In the genomic region with DNA sequence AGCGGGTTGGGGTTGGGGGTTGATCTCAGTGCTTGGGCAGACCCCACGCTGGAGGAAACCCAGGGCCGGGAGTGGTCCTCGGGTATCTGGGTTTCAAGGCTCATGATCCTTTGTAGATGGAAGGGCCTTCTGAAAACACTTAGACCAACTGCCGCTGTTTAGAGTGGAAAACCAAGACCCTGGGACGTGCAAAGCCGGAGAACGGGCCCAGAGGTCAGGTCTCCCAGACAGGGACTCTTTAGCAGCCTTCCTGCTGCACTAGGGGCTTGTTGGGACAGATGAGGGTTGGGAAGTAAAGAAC, we compare ENCODE assay signal across 1 cellular context.
TF ChIP-seq lines count a peak whose summit lies in the region.

No MANE protein-coding gene starts in this region.

TF ChIP-seq in HCT116, 20 proteins besides CTCF, POLR2A, EP300 and RAD21:
- TF ChIP-seq, protein P1, sequence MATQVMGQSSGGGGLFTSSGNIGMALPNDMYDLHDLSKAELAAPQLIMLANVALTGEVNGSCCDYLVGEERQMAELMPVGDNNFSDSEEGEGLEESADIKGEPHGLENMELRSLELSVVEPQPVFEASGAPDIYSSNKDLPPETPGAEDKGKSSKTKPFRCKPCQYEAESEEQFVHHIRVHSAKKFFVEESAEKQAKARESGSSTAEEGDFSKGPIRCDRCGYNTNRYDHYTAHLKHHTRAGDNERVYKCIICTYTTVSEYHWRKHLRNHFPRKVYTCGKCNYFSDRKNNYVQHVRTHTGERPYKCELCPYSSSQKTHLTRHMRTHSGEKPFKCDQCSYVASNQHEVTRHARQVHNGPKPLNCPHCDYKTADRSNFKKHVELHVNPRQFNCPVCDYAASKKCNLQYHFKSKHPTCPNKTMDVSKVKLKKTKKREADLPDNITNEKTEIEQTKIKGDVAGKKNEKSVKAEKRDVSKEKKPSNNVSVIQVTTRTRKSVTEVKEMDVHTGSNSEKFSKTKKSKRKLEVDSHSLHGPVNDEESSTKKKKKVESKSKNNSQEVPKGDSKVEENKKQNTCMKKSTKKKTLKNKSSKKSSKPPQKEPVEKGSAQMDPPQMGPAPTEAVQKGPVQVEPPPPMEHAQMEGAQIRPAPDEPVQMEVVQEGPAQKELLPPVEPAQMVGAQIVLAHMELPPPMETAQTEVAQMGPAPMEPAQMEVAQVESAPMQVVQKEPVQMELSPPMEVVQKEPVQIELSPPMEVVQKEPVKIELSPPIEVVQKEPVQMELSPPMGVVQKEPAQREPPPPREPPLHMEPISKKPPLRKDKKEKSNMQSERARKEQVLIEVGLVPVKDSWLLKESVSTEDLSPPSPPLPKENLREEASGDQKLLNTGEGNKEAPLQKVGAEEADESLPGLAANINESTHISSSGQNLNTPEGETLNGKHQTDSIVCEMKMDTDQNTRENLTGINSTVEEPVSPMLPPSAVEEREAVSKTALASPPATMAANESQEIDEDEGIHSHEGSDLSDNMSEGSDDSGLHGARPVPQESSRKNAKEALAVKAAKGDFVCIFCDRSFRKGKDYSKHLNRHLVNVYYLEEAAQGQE (IDR thresholded peaks at IDR 0.05; ENCODE audit: low read depth): no peak
- TF ChIP-seq TCF7L2 (IDR thresholded peaks at IDR 0.05; ENCODE audit: borderline replicate concordance, extremely low read depth, insufficient read depth, insufficient read length) (no peak), JUND (IDR thresholded peaks at IDR 0.05) (no peak), SP1 (IDR thresholded peaks at IDR 0.05; ENCODE audit: low read depth) (no peak), EGR1 (IDR thresholded peaks at IDR 0.05; ENCODE audit: low read depth) (no peak), POLR2AphosphoS5 (IDR thresholded peaks at IDR 0.05; ENCODE audit: low read depth, low read length) (no peak), ZNF274 (IDR thresholded peaks at IDR 0.05; ENCODE audit: low read depth, low read length) (no peak), ZFX (IDR thresholded peaks at IDR 0.05) (no peak), FOSL1 (IDR thresholded peaks at IDR 0.05; ENCODE audit: low read depth) (no peak), CEBPB (IDR thresholded peaks at IDR 0.05; ENCODE audit: low read depth) (no peak), ELF1 (IDR thresholded peaks at IDR 0.05; ENCODE audit: borderline replicate concordance, low read depth) (no peak), CBX3 (IDR thresholded peaks at IDR 0.05; ENCODE audit: low read depth) (no peak), SRF (IDR thresholded peaks at IDR 0.05; ENCODE audit: low read depth) (no peak)
- TF ChIP-seq, protein P2, sequence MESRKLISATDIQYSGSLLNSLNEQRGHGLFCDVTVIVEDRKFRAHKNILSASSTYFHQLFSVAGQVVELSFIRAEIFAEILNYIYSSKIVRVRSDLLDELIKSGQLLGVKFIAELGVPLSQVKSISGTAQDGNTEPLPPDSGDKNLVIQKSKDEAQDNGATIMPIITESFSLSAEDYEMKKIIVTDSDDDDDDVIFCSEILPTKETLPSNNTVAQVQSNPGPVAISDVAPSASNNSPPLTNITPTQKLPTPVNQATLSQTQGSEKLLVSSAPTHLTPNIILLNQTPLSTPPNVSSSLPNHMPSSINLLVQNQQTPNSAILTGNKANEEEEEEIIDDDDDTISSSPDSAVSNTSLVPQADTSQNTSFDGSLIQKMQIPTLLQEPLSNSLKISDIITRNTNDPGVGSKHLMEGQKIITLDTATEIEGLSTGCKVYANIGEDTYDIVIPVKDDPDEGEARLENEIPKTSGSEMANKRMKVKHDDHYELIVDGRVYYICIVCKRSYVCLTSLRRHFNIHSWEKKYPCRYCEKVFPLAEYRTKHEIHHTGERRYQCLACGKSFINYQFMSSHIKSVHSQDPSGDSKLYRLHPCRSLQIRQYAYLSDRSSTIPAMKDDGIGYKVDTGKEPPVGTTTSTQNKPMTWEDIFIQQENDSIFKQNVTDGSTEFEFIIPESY (IDR thresholded peaks at IDR 0.05; ENCODE audit: extremely low read depth, insufficient replicate concordance, low read length): no peak
- TF ChIP-seq, protein P3, sequence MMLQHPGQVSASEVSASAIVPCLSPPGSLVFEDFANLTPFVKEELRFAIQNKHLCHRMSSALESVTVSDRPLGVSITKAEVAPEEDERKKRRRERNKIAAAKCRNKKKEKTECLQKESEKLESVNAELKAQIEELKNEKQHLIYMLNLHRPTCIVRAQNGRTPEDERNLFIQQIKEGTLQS (IDR thresholded peaks at IDR 0.05): no peak
